ENCODE assay signal across 9 cellular contexts in the genomic region with DNA sequence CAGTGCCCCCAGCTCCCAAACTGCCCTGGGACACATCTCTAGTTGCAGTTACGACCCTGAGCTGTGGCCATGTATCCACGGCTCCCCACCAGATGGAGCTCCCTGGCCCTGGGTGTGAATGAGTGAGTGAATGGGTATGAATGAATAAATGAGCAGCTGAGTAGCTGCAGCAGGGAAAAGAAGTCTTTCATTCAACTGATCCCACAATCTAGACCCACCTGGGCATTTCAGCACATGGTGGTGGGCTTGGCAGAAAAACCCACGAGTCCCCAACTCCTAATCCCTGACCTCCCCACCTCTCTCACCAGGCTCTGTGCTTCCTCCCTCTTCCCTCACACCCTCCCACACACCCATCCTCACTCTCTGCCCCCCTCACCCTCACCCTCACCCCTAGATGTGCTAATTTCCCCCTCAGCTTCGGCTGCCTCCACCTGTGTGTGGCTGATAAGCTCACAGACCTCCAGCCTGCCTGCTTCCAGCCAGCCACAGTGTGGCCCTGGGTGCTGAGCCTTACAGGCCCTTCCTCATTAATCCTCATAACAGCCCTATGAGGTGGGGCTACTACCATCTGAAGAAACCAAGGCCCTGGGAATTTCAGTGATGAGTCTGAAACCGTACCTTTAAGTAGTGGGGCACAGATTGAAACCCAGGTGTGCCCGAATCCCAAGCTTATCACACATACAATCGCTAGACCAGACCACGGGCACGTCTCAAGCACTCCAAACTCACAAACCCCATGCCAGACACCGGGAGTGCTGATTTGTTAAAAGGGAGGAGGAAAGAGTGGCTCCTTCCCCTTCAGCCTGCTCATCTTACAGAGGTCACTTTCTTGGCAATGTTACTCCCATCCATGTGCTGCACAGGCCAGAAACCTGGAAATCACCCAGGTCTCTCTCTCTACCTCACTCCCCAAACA. TPM values are rescaled to one million over a fixed set of nuclear protein-coding genes. Genes with fewer than 3 reads are reported as not detected.
A peak's percentile ranks its signal among the peaks of the same experiment; 100 is the strongest.
DNase-seq lines count a peak whose midpoint lies in the region; ATAC-seq and TF ChIP-seq lines count a peak whose summit lies in the region.
"Had no signal": no experiment of that assay in that cellular context is flagged by ENCODE, and none has a peak within 500 bp of the region (broad histone marks: within the 10 kb centered on the region; RNA-seq: fewer than 3 reads in every experiment).

No MANE protein-coding gene starts in this region.

- peaks cover 0 to 14% (median 0%) of the 10 kb centered on the region in 3 donors for H3K36me3 Mint-ChIP-seq in CD8-positive, alpha-beta memory T cell

- peak overlapping the region; percentile 7 for H3K9ac ChIP-seq in muscle layer of colon (ENCODE audit: low read length)

- no peaks in the 10 kb centered on the region for H3K27me3 ChIP-seq in CD8-positive, alpha-beta memory T cell (ENCODE audit: insufficient read depth, low read length, poor library complexity, severe bottlenecking)
- H3K27me3 ChIP-seq in muscle layer of colon (ENCODE audit: control insufficient read depth in 1 of 2, insufficient read depth in 2 of 2, low read length in 2 of 2): no peaks in the 10 kb centered on the region

- H3K27ac ChIP-seq in CD8-positive, alpha-beta memory T cell (ENCODE audit: low read depth, low read length): peak overlapping the region; percentile 55
- H3K27ac ChIP-seq in muscle layer of colon (ENCODE audit: low read depth, low read length): peak overlapping the region; percentile 63

- POLR2A ChIA-PET in CD8-positive, alpha-beta memory T cell (lab: Charles Lee): interaction anchor here (0.8 kb wide), 1 partner anchor 69 kb away, joined by 3 read pairs; no protein-coding TSS in a partner anchor

- TF ChIP-seq CTCF in mucosa of descending colon (IDR thresholded peaks at IDR 0.05): no peak

- H3K4me1 ChIP-seq in CD8-positive, alpha-beta memory T cell (ENCODE audit: insufficient read depth, low read length): peaks cover 14% of the 10 kb centered on the region
- H3K4me1 ChIP-seq in muscle layer of colon (ENCODE audit: insufficient read depth, low read length): peaks cover 43% of the 10 kb centered on the region
- peaks cover 16% of the 10 kb centered on the region for H3K4me1 ChIP-seq in mucosa of descending colon (ENCODE audit: low read depth)

- H3K27me3 Mint-ChIP-seq in CD8-positive, alpha-beta memory T cell: peaks cover 0 to 7% of the 10 kb centered on the region in 2 donors

- DNase-seq in CD8-positive, alpha-beta memory T cell: no peak
- peak; percentile 49 for DNase-seq in KBM-7
- peak; percentile 78 for DNase-seq in cerebellar cortex (ENCODE audit: low spot score)
- DNase-seq in NCI-H1417 treated with DMSO at 0.1 percent for 48 hours (lab: John Stamatoyannopoulos, UW): no peak
- no peak for DNase-seq in posterior cingulate gyrus
- DNase-seq in mucosa of descending colon: no peak
- DNase-seq: cerebellar nuclear complex had no signal

- no peaks in the 10 kb centered on the region for H3K9me3 ChIP-seq in CD8-positive, alpha-beta memory T cell (ENCODE audit: low read length)
- H3K9me3 ChIP-seq in muscle layer of colon (ENCODE audit: low read length): no peaks in the 10 kb centered on the region
- no peaks in the 10 kb centered on the region for H3K9me3 ChIP-seq in mucosa of descending colon

- CTCF ChIA-PET in CD8-positive, alpha-beta memory T cell (lab: Charles Lee): interaction anchor here (0.9 to 5.6 kb wide), 2 partner anchors 12 to 24 kb away, joined by 3 to 47 read pairs; no protein-coding TSS in a partner anchor

- peaks cover 6% of the 10 kb centered on the region for H3K36me3 ChIP-seq in CD8-positive, alpha-beta memory T cell (ENCODE audit: insufficient read depth, low read length)
- H3K36me3 ChIP-seq in muscle layer of colon (ENCODE audit: insufficient read depth, low read length) (peaks cover 23% of the 10 kb centered on the region), mucosa of descending colon (ENCODE audit: low read depth) (no peaks in the 10 kb centered on the region)

- H3K4me1 Mint-ChIP-seq in CD8-positive, alpha-beta memory T cell: peaks cover 23 to 29% (median 27%) of the 10 kb centered on the region in 3 donors

- H3K27ac Mint-ChIP-seq in CD8-positive, alpha-beta memory T cell: peak overlapping the region in 1 of 8 donors; percentile 82

- H3K4me3 ChIP-seq in CD8-positive, alpha-beta memory T cell (ENCODE audit: low read length): no peak overlapping the region
- H3K4me3 ChIP-seq in muscle layer of colon (ENCODE audit: low read depth in 1 of 2, low read length in 2 of 2) (no peak overlapping the region), mucosa of descending colon (no peak overlapping the region)

- peak overlapping the region in 2 of 7 donors; percentile 10 to 41 for H3K4me3 Mint-ChIP-seq in CD8-positive, alpha-beta memory T cell

- in situ Hi-C loops in KBM-7 (cut with MboI; ENCODE audit: low pct_unique_long_range_greater_than_20kb, low sequenced_read_pairs): no loop called here

- ATAC-seq in HG03342 (IDR thresholded peaks at IDR 0.05; ENCODE audit: unreplicated experiment) (no peak), mucosa of descending colon (no peak)

- peaks cover 0 to 2% (median 0%) of the 10 kb centered on the region in 5 donors for H3K9me3 Mint-ChIP-seq in CD8-positive, alpha-beta memory T cell

- intact Hi-C loops in posterior cingulate gyrus (cut with DNase I) (loop anchor here (5.0 to 10.0 kb wide), 2 partner anchors 68 to 326 kb away; a partner anchor contains a TSS), mucosa of descending colon (cut with DNase I, micrococcal nuclease) (no loop called here)

RNA-seq across cellular contexts. Expression of a gene that starts 2.2 kb away (rescaled TPM):
- 100 to 1,000 TPM; 145 to 147 TPM for total RNA-seq in CD8-positive, alpha-beta memory T cell
- 295 TPM for polyA plus RNA-seq in CD8-positive, alpha-beta memory T cell
- 10 to 100 TPM; 55.6 to 85.5 (median 82.4) TPM for total RNA-seq in mucosa of descending colon

RNA-seq across cellular contexts. Expression of a gene that starts 30.2 kb away (rescaled TPM):
- not detected for total RNA-seq in CD8-positive, alpha-beta memory T cell
- not detected for polyA plus RNA-seq in CD8-positive, alpha-beta memory T cell
- total RNA-seq in mucosa of descending colon: 100 to 1,000 TPM in 1 of 3 donors, 10 to 100 TPM in 1, 1 to 10 TPM in 1; 6.9 to 267 (median 15.0) TPM

RNA-seq across cellular contexts. Expression of a gene that starts 50.1 kb away (rescaled TPM):
- total RNA-seq in CD8-positive, alpha-beta memory T cell: 1 to 10 TPM in 1 of 2 experiments, under 1 TPM in 1; 0.84 to 1.1 TPM
- not detected for polyA plus RNA-seq in CD8-positive, alpha-beta memory T cell
- 1 to 10 TPM in 2 of 3 donors, under 1 TPM in 1; 0.47 to 1.7 (median 1.4) TPM for total RNA-seq in mucosa of descending colon

Comparison
In these comparisons a context has a peak if more than half of its experiments do, and no peak if none do; other contexts are left out.
1. DNase-seq: peak in KBM-7 (single experiment) and cerebellar cortex (single experiment); none in CD8-positive, alpha-beta memory T cell (0 of 5), NCI-H1417 treated with DMSO at 0.1 percent for 48 hours (single experiment), posterior cingulate gyrus (0 of 10) and mucosa of descending colon (0 of 3).
2. RNA of a gene that starts 30.2 kb away (total RNA-seq): 6.9 to 267 TPM in mucosa of descending colon; not detected in CD8-positive, alpha-beta memory T cell; every median in the first group is over 4 times any median in the second.